Comparison of ENCODE assay signal across 8 cellular contexts in genomic region chr6:35757461-35758123, GRCh38. TPM values are rescaled to one million over a fixed set of nuclear protein-coding genes. Genes with fewer than 3 reads are reported as not detected.
DNase-seq lines count a peak whose midpoint lies in the region; ATAC-seq and TF ChIP-seq lines count a peak whose summit lies in the region.

No MANE protein-coding gene starts in this region.

- H3K4me1 ChIP-seq in neuronal stem cell (ENCODE audit: control insufficient read depth in 2 of 2, insufficient read depth in 1 of 2, low read depth in 1 of 2, low read length in 2 of 2): peaks cover 11 to 14% of the 10 kb centered on the region in 2 donors

- no peak overlapping the region for H2BK5ac ChIP-seq in neuronal stem cell (ENCODE audit: low read length)

- H3K14ac ChIP-seq in neuronal stem cell (ENCODE audit: low read length): no peak overlapping the region

- no peak overlapping the region for H4K91ac ChIP-seq in neuronal stem cell (ENCODE audit: low read depth, low read length, poor library complexity)

- WGBS in neuronal stem cell (ENCODE audit: extremely low coverage in 2 of 2, insufficient read length in 2 of 2, insufficient replicate concordance in 1 of 2), 2 donors: no CpG with 5 or more reads among the region's 10 CpGs

- no peak overlapping the region for H3K9ac ChIP-seq in neuronal stem cell (ENCODE audit: low read depth, low read length, poor library complexity)

- H2AFZ ChIP-seq in neuronal stem cell (ENCODE audit: low read length): peak overlapping the region; percentile 71

- no peak overlapping the region for H3K4me2 ChIP-seq in neuronal stem cell (ENCODE audit: insufficient read depth, low read length, poor library complexity, severe bottlenecking)

- H3K4me3 ChIP-seq in MG63 (no peak overlapping the region), astrocyte of the spinal cord (ENCODE audit: low read depth, low read length) (no peak overlapping the region), neuronal stem cell (ENCODE audit: low read length in 2 of 2) (no peak overlapping the region)

- DNase-seq in NCI-H2171 (lab: John Stamatoyannopoulos, UW): peak; percentile 16
- DNase-seq in NCI-H2171 treated with DMSO at 0.1 percent for 48 hours (lab: John Stamatoyannopoulos, UW): no peak
- peak; percentile 17 for DNase-seq in MG63
- DNase-seq in astrocyte of the spinal cord (ENCODE audit: low read depth, low spot score): peak; percentile 37
- DNase-seq in neuronal stem cell (ENCODE audit: low spot score): no peak
- no peak for DNase-seq in globus pallidus (ENCODE audit: low spot score)

- no peak overlapping the region for H3K18ac ChIP-seq in neuronal stem cell (ENCODE audit: low read length)

- H3K27me3 ChIP-seq in MG63: peaks cover 11% of the 10 kb centered on the region
- no peaks in the 10 kb centered on the region for H3K27me3 ChIP-seq in neuronal stem cell (ENCODE audit: control insufficient read depth in 3 of 3, insufficient read depth in 3 of 3, low read depth in 1 of 3, low read length in 3 of 3)

- H3K9me3 ChIP-seq in MG63 (no peaks in the 10 kb centered on the region), neuronal stem cell (replicated peaks in 1 of 2; ENCODE audit: control insufficient read depth in 2 of 2, insufficient read depth in 1 of 2, low read depth in 1 of 2, low read length in 2 of 2) (no peaks in the 10 kb centered on the region)

- no peak overlapping the region for H2AK5ac ChIP-seq in neuronal stem cell (ENCODE audit: low read depth, low read length)

- ATAC-seq in GM21360 (IDR thresholded peaks at IDR 0.05; ENCODE audit: unreplicated experiment) (no peak), HG03280 (IDR thresholded peaks at IDR 0.05; ENCODE audit: unreplicated experiment) (no peak)

- H3K23ac ChIP-seq in neuronal stem cell (ENCODE audit: low read depth, low read length, poor library complexity): no peak overlapping the region

- in situ Hi-C loops in astrocyte of the spinal cord (cut with HindIII; ENCODE audit: low sequenced_read_pairs): no loop called here

- no peak overlapping the region for H2BK15ac ChIP-seq in neuronal stem cell (ENCODE audit: low read length)

- H4K8ac ChIP-seq in neuronal stem cell (ENCODE audit: low read depth, low read length): no peak overlapping the region

- H3K79me1 ChIP-seq in neuronal stem cell (ENCODE audit: low read depth, low read length): no peaks in the 10 kb centered on the region

- TF ChIP-seq CTCF in astrocyte of the spinal cord (IDR thresholded peaks at IDR 0.05; ENCODE audit: low read depth, low read length): peak; percentile 56

- no peak overlapping the region for H3K27ac ChIP-seq in neuronal stem cell (replicated peaks; ENCODE audit: low read length)

- H2BK12ac ChIP-seq in neuronal stem cell (ENCODE audit: low read length): no peak overlapping the region

- H3K36me3 ChIP-seq in MG63: no peaks in the 10 kb centered on the region
- no peaks in the 10 kb centered on the region for H3K36me3 ChIP-seq in neuronal stem cell (replicated peaks in 1 of 2; ENCODE audit: control insufficient read depth in 2 of 2, insufficient read depth in 2 of 2, low read length in 2 of 2)

- H2BK120ac ChIP-seq in neuronal stem cell (ENCODE audit: low read depth, low read length): no peak overlapping the region

- no peak overlapping the region for H3K4ac ChIP-seq in neuronal stem cell (ENCODE audit: low read length)

RNA-seq across cellular contexts. Expression of gene CLPSL2, which starts 18.8 kb away (rescaled TPM):
- not detected in 2 replicates for total RNA-seq in MG63 (2014; rRNA removed; shearing (Covaris generic); ENCODE audit: low replicate concordance)
- 4.3 TPM for polyA plus RNA-seq in neuronal stem cell (2013, experiment 1 of 2)
- polyA plus RNA-seq in neuronal stem cell (2013, experiment 2 of 2): 5.3 TPM

RNA-seq across cellular contexts. Expression of gene ARMC12, which starts 20.8 kb away (rescaled TPM):
- not detected in 2 replicates for total RNA-seq in MG63 (2014; rRNA removed; shearing (Covaris generic); ENCODE audit: low replicate concordance)
- 1.7 TPM for polyA plus RNA-seq in neuronal stem cell (2013, experiment 1 of 2)
- polyA plus RNA-seq in neuronal stem cell (2013, experiment 2 of 2): 2.0 TPM

RNA-seq across cellular contexts. Expression of gene CLPSL1, which starts 23.2 kb away (rescaled TPM):
- total RNA-seq in MG63 (2014; rRNA removed; shearing (Covaris generic); ENCODE audit: low replicate concordance): not detected in 2 replicates
- polyA plus RNA-seq in neuronal stem cell (2013, experiment 1 of 2): 0.84 TPM
- 0.64 TPM for polyA plus RNA-seq in neuronal stem cell (2013, experiment 2 of 2)

RNA-seq across cellular contexts. Expression of gene CLPS, which starts 39.5 kb away (rescaled TPM):
- not detected in 2 replicates for total RNA-seq in MG63 (2014; rRNA removed; shearing (Covaris generic); ENCODE audit: low replicate concordance)
- not detected for polyA plus RNA-seq in neuronal stem cell (2013, experiment 1 of 2)
- not detected for polyA plus RNA-seq in neuronal stem cell (2013, experiment 2 of 2)

RNA-seq across cellular contexts. Expression of gene LHFPL5, which starts 47.6 kb away (rescaled TPM):
- not detected in 2 replicates for total RNA-seq in MG63 (2014; rRNA removed; shearing (Covaris generic); ENCODE audit: low replicate concordance)
- not detected for polyA plus RNA-seq in neuronal stem cell (2013, experiment 1 of 2)
- 0.03 TPM for polyA plus RNA-seq in neuronal stem cell (2013, experiment 2 of 2)

Comparison
In these comparisons a context has a peak if more than half of its experiments do, and no peak if none do; other contexts are left out.
1. DNase-seq: peak in NCI-H2171 (single experiment), MG63 (single experiment) and astrocyte of the spinal cord (single experiment); none in NCI-H2171 treated with DMSO at 0.1 percent for 48 hours (single experiment), neuronal stem cell (single experiment) and globus pallidus (single experiment).